ENCODE assay signal across 16 cellular contexts in the genomic region with DNA sequence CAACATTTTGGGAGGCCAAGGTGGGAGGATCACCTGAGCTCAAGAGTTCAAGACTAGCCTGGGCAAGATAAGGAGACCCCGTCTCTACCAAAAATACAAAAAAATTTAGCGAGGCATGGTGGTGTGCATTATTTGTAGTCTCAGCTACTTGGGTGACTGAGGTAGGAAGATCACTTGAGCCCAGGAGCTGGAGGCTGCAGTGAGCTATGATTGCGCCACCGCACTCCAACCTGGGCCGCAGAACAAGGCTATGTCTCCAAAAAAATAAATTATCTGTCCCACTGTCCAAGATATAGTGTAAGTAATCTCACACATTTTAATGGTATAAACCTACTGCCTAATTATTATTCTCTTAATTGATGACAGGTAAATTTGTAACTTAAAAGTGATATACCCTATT. TPM values are rescaled to one million over a fixed set of nuclear protein-coding genes. Genes with fewer than 3 reads are reported as not detected.
DNase-seq lines count a peak whose midpoint lies in the region; ATAC-seq and TF ChIP-seq lines count a peak whose summit lies in the region.
"Had no signal": no experiment of that assay in that cellular context is flagged by ENCODE, and none has a peak within 500 bp of the region (broad histone marks: within the 10 kb centered on the region; RNA-seq: fewer than 3 reads in every experiment).

No MANE protein-coding gene starts in this region.

- peaks cover 76% of the 10 kb centered on the region for H3K4me1 Mint-ChIP-seq in activated T-cell treated with anti-CD3 and anti-CD28 coated beads, Interleukin-2, amount 50 U/mL, for 24 hours (ENCODE audit: low read depth)
- peaks cover 75% of the 10 kb centered on the region for H3K4me1 Mint-ChIP-seq in activated T-cell treated with anti-CD3 and anti-CD28 coated beads, Interleukin-2, amount 50 U/mL, for 4 hours (ENCODE audit: low read depth)
- H3K4me1 Mint-ChIP-seq in CD4-positive, alpha-beta T cell (ENCODE audit: low read depth) = peaks cover 79% of the 10 kb centered on the region
- H3K4me1 Mint-ChIP-seq in endodermal cell = peaks cover 15% of the 10 kb centered on the region

- no peak for DNase-seq in activated T-cell treated with anti-CD3 and anti-CD28 coated beads, Interleukin-2, amount 50 U/mL, for 24 hours
- no peak for DNase-seq in activated T-cell treated with anti-CD3 and anti-CD28 coated beads, Interleukin-2, amount 50 U/mL, for 4 hours
- DNase-seq in CD4-positive, alpha-beta T cell = no peak
- DNase-seq in Panc1 (ENCODE audit: low read depth, low spot score) (no peak), endodermal cell (no peak), aorta (no peak)
- DNase-seq: DMS 273 treated with DMSO at 0.1 percent for 48 hours; Kasumi-1; NCI-H187; NCI-H345; NCI-H69; NK-92 treated with Interleukin-12 subunit alpha and Interleukin-12 subunit beta, amount 100 ng/mL, for 24 hours; SHP77 treated with DMSO at 0.1 percent for 48 hours had no signal

- H3K36me3 ChIP-seq in Panc1 (ENCODE audit: control insufficient read depth, insufficient read depth, low read length) = peaks cover 2% of the 10 kb centered on the region; the same call in 1 of the 2 replicates
- peaks cover 46% of the 10 kb centered on the region for H3K36me3 ChIP-seq in endodermal cell (ENCODE audit: control insufficient read depth, insufficient read depth, low read length)
- no peaks in the 10 kb centered on the region for H3K36me3 ChIP-seq in aorta (ENCODE audit: control insufficient read depth in 1 of 2, insufficient read depth in 2 of 2, low read length in 1 of 2)

- 80 to 100% methylated on average over 1 to 5 of the region's 5 CpGs for WGBS in endodermal cell (ENCODE audit: insufficient coverage in 1 of 2, insufficient read length in 1 of 2), 2 experiments
- 93 to 96% methylated on average over 5 of the region's 5 CpGs for WGBS in aorta, 2 donors

- H3K27ac ChIP-seq in CD4-positive, alpha-beta T cell (ENCODE audit: low read depth, low read length) = no peak overlapping the region
- H3K27ac ChIP-seq in Panc1 (ENCODE audit: low read length) (no peak overlapping the region), endodermal cell (ENCODE audit: low read depth, low read length) (no peak overlapping the region), aorta (ENCODE audit: low read depth in 1 of 2, low read length in 2 of 2) (no peak overlapping the region)
- H3K27ac ChIP-seq: BLaER1 had no signal

- no peak overlapping the region for H3K4me3 Mint-ChIP-seq in activated T-cell treated with anti-CD3 and anti-CD28 coated beads, Interleukin-2, amount 50 U/mL, for 24 hours
- H3K4me3 Mint-ChIP-seq in activated T-cell treated with anti-CD3 and anti-CD28 coated beads, Interleukin-2, amount 50 U/mL, for 4 hours = no peak overlapping the region
- peak overlapping the region; percentile 32 for H3K4me3 Mint-ChIP-seq in CD4-positive, alpha-beta T cell
- H3K4me3 Mint-ChIP-seq in endodermal cell = no peak overlapping the region

- CTCF ChIA-PET in CD4-positive, alpha-beta T cell (lab: Charles Lee) = interaction anchor here (1.0 to 2.9 kb wide), 2 partner anchors 57 to 62 kb away, joined by 3 to 9 read pairs; no protein-coding TSS in a partner anchor
- CTCF ChIA-PET in Panc1 (lab: Charles Lee) = no interaction called here

- H3K27me3 ChIP-seq in CD4-positive, alpha-beta T cell (ENCODE audit: control insufficient read depth, insufficient read depth, low read length) = no peaks in the 10 kb centered on the region
- H3K27me3 ChIP-seq in Panc1 (ENCODE audit: control insufficient read depth, insufficient read depth, low read length) (no peaks in the 10 kb centered on the region), endodermal cell (ENCODE audit: control insufficient read depth, insufficient read depth, low read length, poor library complexity, severe bottlenecking) (no peaks in the 10 kb centered on the region), aorta (ENCODE audit: control insufficient read depth in 1 of 2, insufficient read depth in 2 of 2, low read length in 1 of 2) (no peaks in the 10 kb centered on the region)
- H3K27me3 ChIP-seq: BLaER1 had no signal

- H3K4me3 ChIP-seq in Panc1 (ENCODE audit: low read depth in 2 of 2, low read length in 2 of 2) = no peak overlapping the region
- H3K4me3 ChIP-seq in endodermal cell (ENCODE audit: low read length) = no peak overlapping the region
- no peak overlapping the region for H3K4me3 ChIP-seq in aorta (ENCODE audit: low read length in 2 of 2)
- H3K4me3 ChIP-seq: BLaER1 had no signal

- in situ Hi-C loops in Panc1 (cut with HindIII; ENCODE audit: low pct_unique_long_range_greater_than_20kb, low sequenced_read_pairs) = no loop called here

- H3K27ac Mint-ChIP-seq in activated T-cell treated with anti-CD3 and anti-CD28 coated beads, Interleukin-2, amount 50 U/mL, for 24 hours = peak overlapping the region; percentile 59
- peak overlapping the region; percentile 10 for H3K27ac Mint-ChIP-seq in CD4-positive, alpha-beta T cell
- H3K27ac Mint-ChIP-seq in endodermal cell = peak overlapping the region; percentile 26

- H3K9me3 ChIP-seq in CD4-positive, alpha-beta T cell (ENCODE audit: control insufficient read depth, low read length) = no peaks in the 10 kb centered on the region
- H3K9me3 ChIP-seq in Panc1 (ENCODE audit: control insufficient read depth, insufficient read depth, low read depth, low read length) (no peaks in the 10 kb centered on the region), endodermal cell (ENCODE audit: control insufficient read depth, low read length) (no peaks in the 10 kb centered on the region), aorta (ENCODE audit: control insufficient read depth, low read length) (no peaks in the 10 kb centered on the region)

- ATAC-seq in activated T-cell treated with anti-CD3 and anti-CD28 coated beads, Interleukin-2, amount 50 U/mL, for 4 hours = no peak
- ATAC-seq in CD4-positive, alpha-beta T cell (ENCODE audit: poor library complexity) = no peak
- no peak for ATAC-seq in Panc1
- no peak for ATAC-seq in HG02642 (IDR thresholded peaks at IDR 0.05; ENCODE audit: poor library complexity, unreplicated experiment)
- ATAC-seq in GM18498 (IDR thresholded peaks at IDR 0.05; ENCODE audit: unreplicated experiment) = no peak
- ATAC-seq in aorta (ENCODE audit: low FRiP score) = no peak

- H3K9me3 Mint-ChIP-seq in activated T-cell treated with anti-CD3 and anti-CD28 coated beads, Interleukin-2, amount 50 U/mL, for 24 hours = no peaks in the 10 kb centered on the region
- H3K9me3 Mint-ChIP-seq in activated T-cell treated with anti-CD3 and anti-CD28 coated beads, Interleukin-2, amount 50 U/mL, for 4 hours = no peaks in the 10 kb centered on the region
- H3K9me3 Mint-ChIP-seq in CD4-positive, alpha-beta T cell = no peaks in the 10 kb centered on the region
- H3K9me3 Mint-ChIP-seq in endodermal cell = no peaks in the 10 kb centered on the region

- intact Hi-C loops in CD4-positive, alpha-beta T cell (cut with DNase I, micrococcal nuclease) = no loop called here
- intact Hi-C loops in Panc1 (cut with micrococcal nuclease; ENCODE audit: unreplicated experiment) = no loop called here
- intact Hi-C loops in aorta (cut with DNase I) = no loop called here

- no peak overlapping the region for H3K9ac ChIP-seq in endodermal cell (ENCODE audit: extremely low read depth, low read length, poor library complexity, severe bottlenecking)
- H3K9ac ChIP-seq: BLaER1 had no signal

- peaks cover 43% of the 10 kb centered on the region for H3K36me3 Mint-ChIP-seq in activated T-cell treated with anti-CD3 and anti-CD28 coated beads, Interleukin-2, amount 50 U/mL, for 24 hours (ENCODE audit: low read depth)
- H3K36me3 Mint-ChIP-seq in activated T-cell treated with anti-CD3 and anti-CD28 coated beads, Interleukin-2, amount 50 U/mL, for 4 hours (ENCODE audit: insufficient read depth) = peaks cover 12% of the 10 kb centered on the region
- peaks cover 41% of the 10 kb centered on the region for H3K36me3 Mint-ChIP-seq in CD4-positive, alpha-beta T cell (ENCODE audit: low read depth)
- H3K36me3 Mint-ChIP-seq in endodermal cell (ENCODE audit: low read depth) = peaks cover 38% of the 10 kb centered on the region

- TF ChIP-seq CTCF in CD4-positive, alpha-beta T cell (IDR thresholded peaks at IDR 0.05) = no peak
- TF ChIP-seq CTCF in Panc1 (IDR thresholded peaks at IDR 0.05) (no peak), endodermal cell (conservative IDR thresholded peaks at IDR 0.05) (no peak)

- POLR2A ChIA-PET in CD4-positive, alpha-beta T cell (lab: Charles Lee) = interaction anchor here (1.0 to 1.4 kb wide), 2 partner anchors 9 to 40 kb away, joined by 4 to 8 read pairs; no protein-coding TSS in a partner anchor
- POLR2A ChIA-PET in Panc1 (lab: Charles Lee) = interaction anchor here (0.5 kb wide), 1 partner anchor 605 kb away, joined by 5 read pairs; no protein-coding TSS in a partner anchor

- H3K4me1 ChIP-seq in Panc1 (ENCODE audit: control insufficient read depth, insufficient read depth, low read length) = peaks cover 8% of the 10 kb centered on the region
- no peaks in the 10 kb centered on the region for H3K4me1 ChIP-seq in endodermal cell (ENCODE audit: control insufficient read depth, insufficient read depth, low read length)
- H3K4me1 ChIP-seq in aorta (ENCODE audit: control insufficient read depth in 1 of 2, insufficient read depth in 2 of 2, low read length in 2 of 2) = peaks cover 0 to 3% of the 10 kb centered on the region in 2 donors

- no peaks in the 10 kb centered on the region for H3K27me3 Mint-ChIP-seq in activated T-cell treated with anti-CD3 and anti-CD28 coated beads, Interleukin-2, amount 50 U/mL, for 24 hours
- H3K27me3 Mint-ChIP-seq in activated T-cell treated with anti-CD3 and anti-CD28 coated beads, Interleukin-2, amount 50 U/mL, for 4 hours (ENCODE audit: low read depth) = no peaks in the 10 kb centered on the region
- H3K27me3 Mint-ChIP-seq in CD4-positive, alpha-beta T cell = no peaks in the 10 kb centered on the region
- no peaks in the 10 kb centered on the region for H3K27me3 Mint-ChIP-seq in endodermal cell (ENCODE audit: insufficient read depth)

- TSS peak; percentile 21 for BruUV-seq in Panc1 (replicated peaks; lab: Mats Ljungman, UMichigan)

RNA-seq across cellular contexts. Expression of gene ARID4B, which starts 12.8 kb away (rescaled TPM):
- total RNA-seq in activated T-cell treated with anti-CD3 and anti-CD28 coated beads, Interleukin-2, amount 50 U/mL, for 4 hours = 10 to 100 TPM; 26.9 to 41.5 (median 36.4) TPM
- total RNA-seq in CD4-positive, alpha-beta T cell = 100 to 1,000 TPM; 127 to 130 TPM
- total RNA-seq in Panc1 (2021; ENCODE audit: unreplicated experiment) (37.5 TPM), endodermal cell (10 to 100 TPM; 40.6 to 43.1 TPM), aorta (10 to 100 TPM; 49.1 to 56.6 TPM)
- polyA plus RNA-seq in Panc1 (2012; ENCODE audit: insufficient read length) = 17.7 TPM
- polyA plus RNA-seq in endodermal cell (2013, experiment 1 of 2) = 36.7 TPM
- polyA plus RNA-seq in endodermal cell (2013, experiment 2 of 2) = 36.7 TPM
- polyA plus RNA-seq in aorta = 10 to 100 TPM in 1 of 2 donors, 1 to 10 TPM in 1; 9.8 to 25.4 TPM

RNA-seq across cellular contexts. Expression of gene GGPS1, which starts 13.2 kb away (rescaled TPM):
- 10 to 100 TPM; 20.9 to 21.9 (median 21.5) TPM for total RNA-seq in activated T-cell treated with anti-CD3 and anti-CD28 coated beads, Interleukin-2, amount 50 U/mL, for 4 hours
- 10 to 100 TPM; 20.6 to 20.9 TPM for total RNA-seq in CD4-positive, alpha-beta T cell
- total RNA-seq in Panc1 (2021; ENCODE audit: unreplicated experiment) (60.6 TPM), endodermal cell (10 to 100 TPM; 56.3 to 64.6 TPM), aorta (10 to 100 TPM; 24.1 to 29.0 TPM)
- 35.4 TPM for polyA plus RNA-seq in Panc1 (2012; ENCODE audit: insufficient read length)
- polyA plus RNA-seq in endodermal cell (2013, experiment 1 of 2) = 46.3 TPM
- 40.2 TPM for polyA plus RNA-seq in endodermal cell (2013, experiment 2 of 2)
- polyA plus RNA-seq in aorta = 10 to 100 TPM; 18.9 to 24.7 TPM

RNA-seq across cellular contexts. Expression of gene TBCE, which starts 52.1 kb away (rescaled TPM):
- total RNA-seq in activated T-cell treated with anti-CD3 and anti-CD28 coated beads, Interleukin-2, amount 50 U/mL, for 4 hours = 10 to 100 TPM; 20.4 to 24.7 (median 23.9) TPM
- 1 to 10 TPM; 7.0 to 8.4 TPM for total RNA-seq in CD4-positive, alpha-beta T cell
- total RNA-seq in Panc1 (2021; ENCODE audit: unreplicated experiment) = 72.0 TPM
- 56.0 TPM for polyA plus RNA-seq in Panc1 (2012; ENCODE audit: insufficient read length)
- 10 to 100 TPM; 31.8 to 33.3 TPM for total RNA-seq in endodermal cell
- 31.3 TPM for polyA plus RNA-seq in endodermal cell (2013, experiment 1 of 2)
- 23.6 TPM for polyA plus RNA-seq in endodermal cell (2013, experiment 2 of 2)
- 10 to 100 TPM; 22.2 to 23.2 TPM for total RNA-seq in aorta
- polyA plus RNA-seq in aorta = 10 to 100 TPM; 16.7 to 48.6 TPM
